In the genomic region with DNA sequence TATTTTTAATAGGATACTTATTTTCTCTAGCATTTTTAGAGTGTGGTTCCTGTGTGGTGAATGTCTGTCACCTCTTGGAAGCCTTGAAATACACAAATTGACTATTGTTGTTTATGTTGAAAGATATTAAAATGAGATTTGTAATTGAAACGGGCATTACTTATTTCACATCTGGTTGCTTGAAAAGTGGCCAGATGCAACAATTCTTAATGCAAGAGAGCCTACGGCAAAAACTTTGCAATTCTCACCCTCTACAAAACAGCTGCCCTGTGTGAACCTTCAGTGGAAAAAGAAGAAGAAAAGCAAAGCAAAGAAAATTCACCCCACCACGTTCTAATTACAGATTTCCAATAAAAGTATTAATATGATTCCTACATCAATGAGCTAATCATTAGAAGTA, we compare ENCODE assay signal across 22 cellular contexts. TPM values are rescaled to one million over a fixed set of nuclear protein-coding genes. Genes with fewer than 3 reads are reported as not detected.
"Had no signal": no experiment of that assay in that cellular context is flagged by ENCODE, and none has a peak within 500 bp of the region (broad histone marks: within the 10 kb centered on the region; RNA-seq: fewer than 3 reads in every experiment).

No MANE protein-coding gene starts in this region.

- H3K4me3 ChIP-seq: breast epithelium, esophagus muscularis mucosa, gastrocnemius medialis, hepatocyte, neural progenitor cell, right atrium auricular region, vagina had no signal

- H3K27ac ChIP-seq: breast epithelium, esophagus muscularis mucosa, gastrocnemius medialis, hepatocyte, neural progenitor cell, parathyroid adenoma, right atrium auricular region, vagina had no signal

- H3K9me3 ChIP-seq: breast epithelium, esophagus muscularis mucosa, gastrocnemius medialis, right atrium auricular region, vagina had no signal

- H3K36me3 ChIP-seq: breast epithelium, esophagus muscularis mucosa, gastrocnemius medialis, neural progenitor cell, right atrium auricular region, vagina had no signal

- H3K4me3 Mint-ChIP-seq: activated B cell treated with CpG ODN at 0.5 μM for 24 hours; activated CD8-positive, alpha-beta memory T cell treated with anti-CD3 and anti-CD28 coated beads, Interleukin-2, amount 10 ng/mL, durations not matched to agents 7 days and 5 days; neural progenitor cell; type B pancreatic cell had no signal

- DNase-seq: activated B cell treated with CpG ODN at 0.5 μM for 24 hours; activated CD4-positive, alpha-beta T cell treated with anti-CD3 and anti-CD28 coated beads, Interleukin-2, amount 50 U/mL, for 1 hour; activated CD8-positive, alpha-beta memory T cell treated with anti-CD3 and anti-CD28 coated beads, Interleukin-2, amount 10 ng/mL, durations not matched to agents 7 days and 5 days; activated naive CD4-positive, alpha-beta T cell; activated T-cell treated with anti-CD3 and anti-CD28 coated beads, Interleukin-2, amount 50 U/mL, for 48 hours; amygdala; gastrocnemius medialis; midbrain; occipital lobe; stimulated activated CD4-positive, alpha-beta T cell treated with anti-CD3 and anti-CD28 coated beads, Interleukin-2, amount 100 ng/mL, for 24 hours; substantia nigra had no signal

- H3K27me3 Mint-ChIP-seq: activated CD8-positive, alpha-beta T cell treated with anti-CD3 and anti-CD28 coated beads for 36 hours; activated naive CD8-positive, alpha-beta T cell; naive thymus-derived CD4-positive, alpha-beta T cell; type B pancreatic cell had no signal

- ATAC-seq: gastrocnemius medialis had no signal

- H3K27me3 ChIP-seq: breast epithelium, esophagus muscularis mucosa, gastrocnemius medialis, hepatocyte, neural progenitor cell, right atrium auricular region, vagina had no signal

- H3K4me1 ChIP-seq: breast epithelium, esophagus muscularis mucosa, gastrocnemius medialis, neural progenitor cell, parathyroid adenoma, right atrium auricular region, vagina had no signal

- H3K4me1 Mint-ChIP-seq: activated B cell treated with CpG ODN at 0.5 μM for 24 hours, neural progenitor cell had no signal

- H3K36me3 Mint-ChIP-seq: activated CD8-positive, alpha-beta memory T cell treated with anti-CD3 and anti-CD28 coated beads, Interleukin-2, amount 10 ng/mL, durations not matched to agents 7 days and 5 days; activated naive CD8-positive, alpha-beta T cell; naive thymus-derived CD4-positive, alpha-beta T cell; neural progenitor cell; type B pancreatic cell had no signal

- H3K9me3 Mint-ChIP-seq: activated B cell treated with CpG ODN at 0.5 μM for 24 hours; activated CD8-positive, alpha-beta T cell treated with anti-CD3 and anti-CD28 coated beads for 36 hours; naive thymus-derived CD4-positive, alpha-beta T cell; neural progenitor cell; type B pancreatic cell had no signal

- H3K27ac Mint-ChIP-seq: activated B cell treated with CpG ODN at 0.5 μM for 24 hours; naive thymus-derived CD4-positive, alpha-beta T cell; neural progenitor cell; type B pancreatic cell had no signal

RNA-seq across cellular contexts. Expression of gene PPARG, which starts 46.6 kb away (rescaled TPM):
- total RNA-seq: activated B cell treated with CpG ODN at 0.5 μM for 24 hours had no signal
- polyA plus RNA-seq: naive thymus-derived CD4-positive, alpha-beta T cell had no signal
